ENCODE assay signal across 8 cellular contexts in the genomic region with DNA sequence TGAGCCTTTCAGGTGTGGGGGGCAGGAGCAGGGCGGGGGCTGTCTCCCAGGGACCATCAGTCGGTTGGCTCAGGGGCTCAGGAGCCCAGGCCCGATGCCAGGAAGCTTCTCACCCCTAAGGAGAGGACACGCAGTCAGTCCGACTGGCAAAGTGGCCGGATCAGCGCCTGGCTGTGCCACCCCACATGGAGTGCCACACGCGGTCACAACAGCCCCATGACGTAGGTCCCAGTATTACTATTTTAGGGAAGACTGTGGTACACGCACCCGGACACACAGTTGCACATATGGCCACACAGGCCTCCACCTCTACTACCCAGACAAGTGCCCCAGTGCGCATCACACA. TPM values are rescaled to one million over a fixed set of nuclear protein-coding genes. Genes with fewer than 3 reads are reported as not detected.
DNase-seq lines count a peak whose midpoint lies in the region; ATAC-seq and TF ChIP-seq lines count a peak whose summit lies in the region.

No MANE protein-coding gene starts in this region.

- no peak overlapping the region for H4K8ac ChIP-seq in mesendoderm (ENCODE audit: low read depth, low read length)

- DNase-seq in AG10803 (ENCODE audit: low read depth) (no peak), HL-60 (ENCODE audit: low read depth in 1 of 2, low spot score in 1 of 2) (no peak), cardiac fibroblast (ENCODE audit: low read depth in 2 of 2) (no peak), mesendoderm (no peak), activated gamma-delta T cell treated with Interleukin-2 at 50 U/mL for 16 hours (no peak), kidney glomerular epithelial cell (lab: John Stamatoyannopoulos, UW) (no peak)

- H3K27me3 ChIP-seq in HL-60 (ENCODE audit: insufficient read depth, poor library complexity, severe bottlenecking): no peaks in the 10 kb centered on the region
- H3K27me3 ChIP-seq in mesendoderm (ENCODE audit: insufficient read depth, low read length, poor library complexity): no peaks in the 10 kb centered on the region

- H3K56ac ChIP-seq in mesendoderm (ENCODE audit: low read length): peak overlapping the region; percentile 89

- no peak overlapping the region for H3K18ac ChIP-seq in mesendoderm (ENCODE audit: low read length)

- no peaks in the 10 kb centered on the region for H3K79me2 ChIP-seq in mesendoderm (ENCODE audit: control insufficient read depth, insufficient read depth, low read length)

- TF ChIP-seq CTCF in AG10803 (conservative IDR thresholded peaks at IDR 0.05; ENCODE audit: low read length) (no peak), HL-60 (IDR thresholded peaks at IDR 0.05; ENCODE audit: insufficient read depth, low read length) (no peak), cardiac fibroblast (IDR thresholded peaks at IDR 0.05; ENCODE audit: low read depth, low read length) (no peak)

- H2BK5ac ChIP-seq in mesendoderm (ENCODE audit: low read length): no peak overlapping the region

- H3K9ac ChIP-seq in mesendoderm (ENCODE audit: low read length): peak overlapping the region; percentile 68

- no peaks in the 10 kb centered on the region for H3K36me3 ChIP-seq in mesendoderm (ENCODE audit: control insufficient read depth, insufficient read depth, low read length)

- H3K4ac ChIP-seq in mesendoderm (ENCODE audit: low read depth, low read length): no peak overlapping the region

- H3K4me2 ChIP-seq in mesendoderm (ENCODE audit: low read length): peak overlapping the region; percentile 12

- H4K5ac ChIP-seq in mesendoderm (ENCODE audit: low read length): no peak overlapping the region

- peaks cover 3% of the 10 kb centered on the region for H3K4me1 ChIP-seq in mesendoderm (ENCODE audit: control insufficient read depth, low read depth, low read length)

- no peak for ATAC-seq in HG02610 (IDR thresholded peaks at IDR 0.05; ENCODE audit: unreplicated experiment)
- ATAC-seq in HG02798 (IDR thresholded peaks at IDR 0.05; ENCODE audit: poor library complexity, unreplicated experiment): no peak

- peak overlapping the region; percentile 81 for H3K4me3 ChIP-seq in AG10803 (ENCODE audit: low read length)
- H3K4me3 ChIP-seq in HL-60 (replicated peaks; ENCODE audit: insufficient read depth, low read length): peak overlapping the region; percentile 64; the same call in 1 of the 2 replicates
- H3K4me3 ChIP-seq in cardiac fibroblast (replicated peaks in 1 of 2; ENCODE audit: low read depth in 2 of 2, low read length in 2 of 2): peak overlapping the region; percentile 71
- no peak overlapping the region for H3K4me3 ChIP-seq in mesendoderm (ENCODE audit: low read length)

- H3K27ac ChIP-seq in HL-60 (replicated peaks) (no peak overlapping the region), mesendoderm (ENCODE audit: low read depth, low read length) (no peak overlapping the region)

- no CpG with 5 or more reads among the region's 13 CpGs for WGBS in mesendoderm (ENCODE audit: extremely low coverage, insufficient coverage, low lambda C conversion rate)

- H2AK5ac ChIP-seq in mesendoderm (ENCODE audit: low read length): peak overlapping the region; percentile 59

- H3K79me1 ChIP-seq in mesendoderm (ENCODE audit: low read length): no peaks in the 10 kb centered on the region

- H2BK120ac ChIP-seq in mesendoderm (ENCODE audit: low read depth, low read length): no peak overlapping the region

- H2BK15ac ChIP-seq in mesendoderm (replicated peaks; ENCODE audit: low read depth): no peak overlapping the region

- peak overlapping the region; percentile 66 for H3K23ac ChIP-seq in mesendoderm (ENCODE audit: low read length)

RNA-seq across cellular contexts. Expression of a gene that starts 29.3 kb away (rescaled TPM):
- polyA plus RNA-seq in mesendoderm (2013, experiment 1 of 2): 13.4 TPM
- 13.8 TPM for polyA plus RNA-seq in mesendoderm (2013, experiment 2 of 2)
